ENCODE assay signal across 8 cellular contexts in the genomic region with DNA sequence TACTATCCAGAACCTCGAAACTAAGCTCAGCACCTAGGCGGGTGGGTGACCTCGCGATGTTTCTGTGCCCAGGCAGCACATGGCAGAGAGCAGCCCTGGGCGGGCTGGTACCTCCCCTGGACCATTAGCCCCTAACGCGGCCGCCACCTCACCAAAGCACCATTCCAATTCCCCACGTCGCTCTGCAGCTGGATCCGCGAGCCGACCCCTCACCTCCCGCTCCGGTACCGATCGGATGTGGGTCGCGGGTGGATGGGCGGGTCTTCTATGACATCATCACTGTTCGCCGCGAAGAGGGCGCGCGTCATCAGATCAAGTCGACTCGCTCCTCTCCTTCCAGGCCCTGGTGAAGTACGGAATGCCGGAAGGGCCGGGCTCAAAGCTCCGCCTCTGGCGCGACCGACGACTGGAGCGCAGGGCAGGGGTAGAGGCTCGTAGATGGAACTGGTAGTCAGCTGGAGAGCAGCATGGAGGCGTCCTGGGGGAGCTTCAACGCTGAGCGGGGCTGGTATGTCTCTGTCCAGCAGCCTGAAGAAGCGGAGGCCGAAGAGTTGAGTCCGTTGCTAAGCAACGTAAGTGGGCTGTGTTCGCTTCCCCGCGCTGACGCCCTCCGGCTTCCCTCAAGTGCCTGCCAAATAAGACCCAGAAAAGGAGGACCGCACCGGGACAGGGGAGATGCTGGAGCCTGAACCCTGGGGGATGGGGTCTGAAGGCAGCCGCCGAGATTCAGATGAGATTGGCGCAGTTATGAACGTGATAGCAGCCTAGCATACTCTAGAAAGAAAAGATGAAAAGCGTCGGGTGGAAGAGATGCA. TPM values are rescaled to one million over a fixed set of nuclear protein-coding genes. Genes with fewer than 3 reads are reported as not detected.
DNase-seq lines count a peak whose midpoint lies in the region; ATAC-seq, FAIRE-seq and TF ChIP-seq lines count a peak whose summit lies in the region.

A gene (plus strand): TSS at position 435 of the 815 bp plus-strand sequence. CDS start 33 bp downstream, at position 468.
A gene with protein sequence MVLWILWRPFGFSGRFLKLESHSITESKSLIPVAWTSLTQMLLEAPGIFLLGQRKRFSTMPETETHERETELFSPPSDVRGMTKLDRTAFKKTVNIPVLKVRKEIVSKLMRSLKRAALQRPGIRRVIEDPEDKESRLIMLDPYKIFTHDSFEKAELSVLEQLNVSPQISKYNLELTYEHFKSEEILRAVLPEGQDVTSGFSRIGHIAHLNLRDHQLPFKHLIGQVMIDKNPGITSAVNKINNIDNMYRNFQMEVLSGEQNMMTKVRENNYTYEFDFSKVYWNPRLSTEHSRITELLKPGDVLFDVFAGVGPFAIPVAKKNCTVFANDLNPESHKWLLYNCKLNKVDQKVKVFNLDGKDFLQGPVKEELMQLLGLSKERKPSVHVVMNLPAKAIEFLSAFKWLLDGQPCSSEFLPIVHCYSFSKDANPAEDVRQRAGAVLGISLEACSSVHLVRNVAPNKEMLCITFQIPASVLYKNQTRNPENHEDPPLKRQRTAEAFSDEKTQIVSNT (minus strand): TSS at position 269 of the 815 bp plus-strand sequence. CDS start 106 bp downstream, at position 163.

- peak; percentile 91 for DNase-seq in AG08396 (ENCODE audit: low spot score)
- DNase-seq in NCI-H2196 treated with DMSO at 0.1 percent for 48 hours (lab: John Stamatoyannopoulos, UW; ENCODE audit: unreplicated experiment), result peak; percentile 87
- DNase-seq in WERI-Rb-1, result peak; percentile 93
- DNase-seq in caudate nucleus (lab: John Stamatoyannopoulos, UW), result peak in 60 of 61 donors; percentile 50 to 97 (median 91)
- peak; percentile 95 for DNase-seq in iPS-NIHi7 (ENCODE audit: extremely low spot score)
- DNase-seq in small intestine, result peak; percentile 95

- H3K27ac ChIP-seq in WERI-Rb-1, result peak within 1 kb of the TSS; percentile 79
- peak within 1 kb of the TSS; percentile 79 for H3K27ac ChIP-seq in caudate nucleus (ENCODE audit: low read depth, low read length)
- H3K27ac ChIP-seq in small intestine (ENCODE audit: low read depth in 1 of 2, low read length in 1 of 2), result peak within 1 kb of the TSS; percentile 80 to 91

- ATAC-seq in GM18909 (IDR thresholded peaks at IDR 0.05; ENCODE audit: poor library complexity, unreplicated experiment) (peak; percentile 90), HG03139 (IDR thresholded peaks at IDR 0.05; ENCODE audit: unreplicated experiment) (peak; percentile 82)

- no peaks in the 10 kb centered on the region for H3K27me3 ChIP-seq in WERI-Rb-1 (ENCODE audit: insufficient read depth, low read depth, severe bottlenecking)
- no peaks in the 10 kb centered on the region for H3K27me3 ChIP-seq in small intestine (ENCODE audit: control insufficient read depth in 2 of 2, insufficient read depth in 2 of 2, low read length in 2 of 2)

- H3K4me3 ChIP-seq in WERI-Rb-1 (ENCODE audit: low read depth, low read length) (peak within 1 kb of the TSS; percentile 75), small intestine (ENCODE audit: low read depth in 1 of 2, low read length in 2 of 2) (peak within 1 kb of the TSS; percentile 56 to 86)

- TF ChIP-seq CTCF in WERI-Rb-1 (IDR thresholded peaks at IDR 0.05; ENCODE audit: low read depth, low read length), result no peak

- peaks cover 2 to 5% of the 10 kb centered on the region in 2 donors for H3K4me1 ChIP-seq in small intestine (ENCODE audit: control insufficient read depth in 2 of 2, insufficient read depth in 1 of 2, low read depth in 1 of 2, low read length in 1 of 2)

- H3K9me3 ChIP-seq in WERI-Rb-1 (ENCODE audit: severe bottlenecking), result no peaks in the 10 kb centered on the region
- H3K9me3 ChIP-seq in small intestine (ENCODE audit: control insufficient read depth, low read depth), result no peaks in the 10 kb centered on the region

- 0% methylated on average over 58 of the region's 58 CpGs for WGBS in small intestine, 3 donors

- H3K36me3 ChIP-seq in WERI-Rb-1, result peaks cover 15% of the 10 kb centered on the region
- no peaks in the 10 kb centered on the region for H3K36me3 ChIP-seq in small intestine (ENCODE audit: control insufficient read depth in 2 of 2, insufficient read depth in 2 of 2, low read length in 2 of 2)

- no peak for FAIRE-seq in small intestine (lab: Jason Lieb, UNC)

RNA-seq across cellular contexts. Expression of the first gene that starts in this region (rescaled TPM):
- polyA plus RNA-seq in small intestine, result 1 to 10 TPM; 2.2 to 5.6 (median 4.5) TPM

RNA-seq across cellular contexts. Expression of the second gene that starts in this region (rescaled TPM):
- polyA plus RNA-seq in small intestine, result 1 to 10 TPM; 2.4 to 4.9 (median 2.9) TPM

Comparison
In these comparisons a context has a peak if more than half of its experiments do, and no peak if none do; other contexts are left out.
1. Peak in every context shown above with its lines: DNase-seq, ATAC-seq, H3K4me3 ChIP-seq and H3K27ac ChIP-seq.